Comparison of ENCODE assay signal across 18 cellular contexts in genomic region chr1:99670583-99670982, GRCh38. TPM values are rescaled to one million over a fixed set of nuclear protein-coding genes. Genes with fewer than 3 reads are reported as not detected.
A peak's percentile ranks its signal among the peaks of the same experiment; 100 is the strongest.
DNase-seq lines count a peak whose midpoint lies in the region; ATAC-seq and TF ChIP-seq lines count a peak whose summit lies in the region.
"Had no signal": no experiment of that assay in that cellular context is flagged by ENCODE, and none has a peak within 500 bp of the region (broad histone marks: within the 10 kb centered on the region; RNA-seq: fewer than 3 reads in every experiment).

No MANE protein-coding gene starts in this region.

- H3K4me3 ChIP-seq in heart left ventricle (no peak overlapping the region), right atrium auricular region (no peak overlapping the region), skeletal muscle tissue (ENCODE audit: low read length in 3 of 3) (peak overlapping the region in 1 of 3 donors; percentile 20)
- H3K4me3 ChIP-seq: BLaER1, HAP-1 had no signal

- 31 to 43% (median 39%) methylated on average over 1 of the region's 1 CpG for WGBS in heart left ventricle, 4 donors

- peak overlapping the region in 1 of 3 donors; percentile 47 for H3K9ac ChIP-seq in skeletal muscle tissue (ENCODE audit: low read depth in 1 of 3, low read length in 3 of 3)
- H3K9ac ChIP-seq: BLaER1 had no signal

- peaks cover 13% of the 10 kb centered on the region for H3K36me3 Mint-ChIP-seq in brain
- H3K36me3 Mint-ChIP-seq in type B pancreatic cell: no peaks in the 10 kb centered on the region
- H3K36me3 Mint-ChIP-seq: CD14-positive monocyte; CD4-positive, alpha-beta memory T cell had no signal

- ATAC-seq in heart left ventricle (peak in 1 of 4 donors; percentile 30), Right ventricle myocardium inferior (no peak), HG03280 (IDR thresholded peaks at IDR 0.05; ENCODE audit: unreplicated experiment) (no peak)

- H3K9me3 Mint-ChIP-seq in brain (no peaks in the 10 kb centered on the region), type B pancreatic cell (no peaks in the 10 kb centered on the region)
- H3K9me3 Mint-ChIP-seq: CD4-positive, alpha-beta memory T cell had no signal

- intact Hi-C loops in heart left ventricle (cut with DNase I): no loop called here
- intact Hi-C loops in Right ventricle myocardium inferior (cut with DNase I): no loop called here

- H3K4me1 ChIP-seq in heart left ventricle (peaks cover 5 to 94% (median 56%) of the 10 kb centered on the region in 12 donors), right atrium auricular region (peaks cover 0 to 68% of the 10 kb centered on the region in 2 donors), skeletal muscle tissue (ENCODE audit: control insufficient read depth in 3 of 3, insufficient read depth in 3 of 3, low read length in 3 of 3) (peaks cover 59 to 73% (median 72%) of the 10 kb centered on the region in 3 donors)
- H3K4me1 ChIP-seq: BLaER1 had no signal

- H3K9me3 ChIP-seq in heart left ventricle: no peaks in the 10 kb centered on the region
- H3K9me3 ChIP-seq in right atrium auricular region: no peaks in the 10 kb centered on the region
- no peaks in the 10 kb centered on the region for H3K9me3 ChIP-seq in skeletal muscle tissue (ENCODE audit: control insufficient read depth in 3 of 3, low read length in 3 of 3)
- H3K9me3 ChIP-seq: BLaER1, HAP-1 had no signal

- no peak for TF ChIP-seq POLR2A in heart left ventricle (IDR thresholded peaks at IDR 0.05)

- TF ChIP-seq CTCF in heart left ventricle (IDR thresholded peaks at IDR 0.05) (no peak), brain (conservative IDR thresholded peaks at IDR 0.05) (no peak), right atrium auricular region (IDR thresholded peaks at IDR 0.05) (no peak), type B pancreatic cell (conservative IDR thresholded peaks at IDR 0.05) (no peak)

- H3K4me3 Mint-ChIP-seq in brain (no peak overlapping the region), type B pancreatic cell (no peak overlapping the region)
- H3K4me3 Mint-ChIP-seq: CD14-positive monocyte; CD4-positive, alpha-beta memory T cell had no signal

- peaks cover 0 to 91% (median 44%) of the 10 kb centered on the region in 9 donors for H3K36me3 ChIP-seq in heart left ventricle
- peaks cover 41% of the 10 kb centered on the region for H3K36me3 ChIP-seq in right atrium auricular region
- peaks cover 11 to 34% (median 20%) of the 10 kb centered on the region in 3 donors for H3K36me3 ChIP-seq in skeletal muscle tissue (ENCODE audit: control insufficient read depth in 3 of 3, insufficient read depth in 3 of 3, low read length in 3 of 3)
- H3K36me3 ChIP-seq: BLaER1, HAP-1 had no signal

- H3K27ac ChIP-seq in heart left ventricle: peak overlapping the region; percentile 72 to 89 (median 82)
- H3K27ac ChIP-seq in right atrium auricular region: peak overlapping the region; percentile 67 to 83
- H3K27ac ChIP-seq in skeletal muscle tissue (ENCODE audit: low read depth, low read length): peak overlapping the region; percentile 86
- H3K27ac ChIP-seq: BLaER1 had no signal

- H3K27me3 ChIP-seq in heart left ventricle (no peaks in the 10 kb centered on the region), right atrium auricular region (no peaks in the 10 kb centered on the region), skeletal muscle tissue (ENCODE audit: control insufficient read depth in 3 of 3, insufficient read depth in 3 of 3, low read length in 3 of 3) (no peaks in the 10 kb centered on the region)
- H3K27me3 ChIP-seq: BLaER1 had no signal

- no peaks in the 10 kb centered on the region for H3K27me3 Mint-ChIP-seq in brain
- H3K27me3 Mint-ChIP-seq in type B pancreatic cell: no peaks in the 10 kb centered on the region

- DNase-seq in heart left ventricle (no peak), Right ventricle myocardium inferior (ENCODE audit: missing footprints) (no peak), right atrium auricular region (ENCODE audit: low spot score) (no peak), type B pancreatic cell (ENCODE audit: extremely low spot score, unreplicated experiment) (no peak)
- no peak for DNase-seq in stimulated activated CD4-positive, alpha-beta T cell treated with anti-CD3 and anti-CD28 coated beads, Interleukin-4, amount 100 ng/mL, for 24 hours
- DNase-seq: 8988T; CD4-positive, alpha-beta memory T cell; DMS153; DMS79; GDM1; IMR-90 had no signal

- H3K4me1 Mint-ChIP-seq in brain (peaks cover 59% of the 10 kb centered on the region), type B pancreatic cell (ENCODE audit: unreplicated experiment) (peaks cover 37% of the 10 kb centered on the region)
- H3K4me1 Mint-ChIP-seq: CD14-positive monocyte; CD4-positive, alpha-beta memory T cell had no signal

- H3K27ac Mint-ChIP-seq in brain (peak overlapping the region in 3 of 5 experiments; percentile 21 to 94 (median 69)), type B pancreatic cell (no peak overlapping the region)
- H3K27ac Mint-ChIP-seq: CD14-positive monocyte; CD4-positive, alpha-beta memory T cell had no signal

RNA-seq across cellular contexts. Expression of gene PALMD, which starts 24.7 kb away (rescaled TPM):
- total RNA-seq in heart left ventricle (100 to 1,000 TPM in 7 of 9 donors, 10 to 100 TPM in 2; 74.0 to 236 (median 120) TPM), Right ventricle myocardium inferior (122 TPM), right atrium auricular region (10 to 100 TPM; 55.0 to 78.7 TPM), skeletal muscle tissue (46.4 TPM), type B pancreatic cell (ENCODE audit: low replicate concordance) (0.33 and 2.0 TPM in 2 replicates)
- polyA plus RNA-seq in heart left ventricle (100 to 1,000 TPM in 1 of 2 donors, 10 to 100 TPM in 1; 95.2 to 134 TPM), brain (ENCODE audit: insufficient read depth, low read depth, low replicate concordance) (3.4 TPM)
- total RNA-seq: A673; CD4-positive, alpha-beta memory T cell had no signal
- polyA plus RNA-seq: CD14-positive monocyte; CD4-positive, alpha-beta memory T cell had no signal

Comparison
In these comparisons a context has a peak if more than half of its experiments do, and no peak if none do; other contexts are left out.
1. RNA of gene PALMD, which starts 24.7 kb away (total RNA-seq): 122 TPM in Right ventricle myocardium inferior (single experiment), 74.0 to 236 TPM in heart left ventricle, 55.0 to 78.7 TPM in right atrium auricular region and 46.4 TPM in skeletal muscle tissue (single experiment); 0.33 to 2.0 TPM in type B pancreatic cell; every median in the first group is over 10 times any median in the second.
2. Peak in every context shown above with its lines, with median percentiles within 50 percentile points of each other: H3K27ac ChIP-seq.